ENCODE assay signal across 8 cellular contexts in the genomic region with DNA sequence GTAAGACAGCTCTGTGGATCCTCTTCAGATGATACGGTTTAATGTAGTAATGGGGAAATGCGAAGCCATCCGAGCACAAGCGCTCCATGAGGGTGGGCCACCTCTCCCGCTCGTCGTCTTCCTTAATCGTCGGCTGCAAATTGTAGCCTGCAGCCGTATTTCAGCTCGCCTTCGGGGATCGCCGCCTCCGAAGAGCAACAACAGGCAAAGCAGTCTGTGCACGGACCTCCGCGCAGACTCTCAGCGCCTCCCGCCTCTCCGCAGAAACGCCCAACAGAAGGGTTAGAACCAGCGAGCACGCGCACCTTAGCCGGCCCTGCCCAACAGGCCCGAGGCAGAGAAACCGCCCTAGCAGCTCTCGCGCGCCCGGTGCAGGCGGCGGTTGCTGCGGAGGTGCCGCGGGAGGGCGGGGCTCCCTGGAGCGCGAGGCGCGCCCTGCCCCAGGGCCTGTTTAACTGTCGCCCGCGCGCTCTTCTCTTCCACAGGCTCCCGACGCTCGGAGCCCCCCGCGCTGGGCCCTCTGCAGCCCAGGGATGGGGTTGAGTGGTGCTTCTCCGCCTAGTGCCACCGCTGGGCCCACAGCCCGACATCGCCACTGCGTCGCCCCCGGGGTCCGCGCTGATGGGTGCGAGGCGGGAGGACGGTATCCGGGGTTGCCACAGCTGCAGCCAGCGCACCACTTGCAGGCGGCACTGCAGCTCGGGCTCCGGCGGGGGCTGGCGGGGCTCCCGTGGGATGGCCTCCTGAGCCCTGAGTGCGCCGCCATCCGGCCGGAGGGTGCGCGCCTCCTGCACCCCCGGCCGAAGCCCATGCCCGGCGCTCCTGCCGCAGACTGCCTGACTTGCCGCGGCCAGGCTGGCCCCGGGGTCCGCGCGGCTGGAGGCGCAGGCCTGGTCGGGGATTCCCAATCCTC. TPM values are rescaled to one million over a fixed set of nuclear protein-coding genes. Genes with fewer than 3 reads are reported as not detected.
A peak's percentile ranks its signal among the peaks of the same experiment; 100 is the strongest.
DNase-seq lines count a peak whose midpoint lies in the region; ATAC-seq and TF ChIP-seq lines count a peak whose summit lies in the region.
"Not testable (repeated sequence)": the region's sequence is repeated elsewhere in the genome, so short reads cannot be mapped to it uniquely, and the experiment has no call there.

Gene ANKRD36B (minus strand): TSS at position 280 of the 913 bp plus-strand sequence. CDS start 192 bp downstream, at position 88.

- H3K27me3 ChIP-seq in osteoblast (ENCODE audit: insufficient read depth, low read length): not testable (repeated sequence)

- not testable (repeated sequence) for H3K9me3 ChIP-seq in osteoblast (ENCODE audit: low read depth, low read length)

- H3K4me1 Mint-ChIP-seq in brain: peaks cover 21% of the 10 kb centered on the region
- not testable (repeated sequence) for H3K4me1 Mint-ChIP-seq in stimulated activated naive B cell treated with anti-CD40 and anti-IgM and Interleukin-4, amounts not matched to agents 10 μg/mL and 1 μg/mL and 100 μg/mL, for 72 hours

- peak; percentile 42 for DNase-seq in D341Med (ENCODE audit: low spot score)
- peak; percentile 23 for DNase-seq in HS-27A (ENCODE audit: low read depth)
- peak; percentile 40 for DNase-seq in activated CD4-positive, CD25-positive, alpha-beta regulatory T cell treated with anti-CD3 and anti-CD28 coated beads, Interleukin-2, amount 50 U/mL, for 16 hours (ENCODE audit: low read depth, low spot score)
- peak; percentile 59 for DNase-seq in left cardiac atrium
- DNase-seq in osteoblast (ENCODE audit: insufficient read length, low spot score, missing footprints): peak; percentile 31
- DNase-seq in stimulated activated naive B cell treated with anti-CD40 and anti-IgM and Interleukin-4, amounts not matched to agents 10 μg/mL and 1 μg/mL and 100 μg/mL, for 72 hours: peak; percentile 55

- not testable (repeated sequence) for TF ChIP-seq CTCF in brain (conservative IDR thresholded peaks at IDR 0.05); osteoblast (IDR thresholded peaks at IDR 0.05; ENCODE audit: extremely low read depth, low read depth, low read length)

- not testable (repeated sequence) for H3K36me3 Mint-ChIP-seq in brain; stimulated activated naive B cell treated with anti-CD40 and anti-IgM and Interleukin-4, amounts not matched to agents 10 μg/mL and 1 μg/mL and 100 μg/mL, for 72 hours

- peaks cover 15% of the 10 kb centered on the region for H3K27me3 Mint-ChIP-seq in brain
- H3K27me3 Mint-ChIP-seq in stimulated activated naive B cell treated with anti-CD40 and anti-IgM and Interleukin-4, amounts not matched to agents 10 μg/mL and 1 μg/mL and 100 μg/mL, for 72 hours: not testable (repeated sequence)

- intact Hi-C loops in left cardiac atrium (cut with DNase I): loop anchor here (2.0 to 10.0 kb wide), 2 partner anchors 105 to 107 kb away; no protein-coding TSS in a partner anchor

- H3K4me3 ChIP-seq in osteoblast (ENCODE audit: insufficient read depth, low read length): peak within 1 kb of the TSS; percentile 77

- ATAC-seq in GM21576 (IDR thresholded peaks at IDR 0.05; ENCODE audit: unreplicated experiment) (peak; percentile 60), left cardiac atrium (peak; percentile 90)
- peak; percentile 74 to 76 for ATAC-seq in stimulated activated naive B cell treated with anti-CD40 and anti-IgM and Interleukin-4, amounts not matched to agents 10 μg/mL and 1 μg/mL and 100 μg/mL, for 72 hours (replicated peaks)

- H2AFZ ChIP-seq in osteoblast (ENCODE audit: low read length): peak within 1 kb of the TSS; percentile 95

- not testable (repeated sequence) for H3K79me2 ChIP-seq in osteoblast (ENCODE audit: insufficient read depth, low read length)

- H3K36me3 ChIP-seq in osteoblast (ENCODE audit: insufficient read depth, low read length): not testable (repeated sequence)

- peak within 1 kb of the TSS; percentile 56 for H3K27ac ChIP-seq in osteoblast (ENCODE audit: low read depth, low read length)

- peak within 1 kb of the TSS; percentile 98 to 100 (median 100) for H3K27ac Mint-ChIP-seq in brain
- peak within 1 kb of the TSS; percentile 98 for H3K27ac Mint-ChIP-seq in stimulated activated naive B cell treated with anti-CD40 and anti-IgM and Interleukin-4, amounts not matched to agents 10 μg/mL and 1 μg/mL and 100 μg/mL, for 72 hours

- peak within 1 kb of the TSS; percentile 97 to 99 (median 99) for H3K4me3 Mint-ChIP-seq in brain
- peak within 1 kb of the TSS; percentile 99 for H3K4me3 Mint-ChIP-seq in stimulated activated naive B cell treated with anti-CD40 and anti-IgM and Interleukin-4, amounts not matched to agents 10 μg/mL and 1 μg/mL and 100 μg/mL, for 72 hours

- not testable (repeated sequence) for H4K20me1 ChIP-seq in osteoblast (ENCODE audit: insufficient read depth, low read length)

- peak within 1 kb of the TSS; percentile 95 for H3K4me2 ChIP-seq in osteoblast (ENCODE audit: insufficient read depth, low read length)

- not testable (repeated sequence) for H3K9me3 Mint-ChIP-seq in brain; stimulated activated naive B cell treated with anti-CD40 and anti-IgM and Interleukin-4, amounts not matched to agents 10 μg/mL and 1 μg/mL and 100 μg/mL, for 72 hours

- not testable (repeated sequence) for H3K4me1 ChIP-seq in osteoblast (ENCODE audit: insufficient read depth, low read length)

RNA-seq across cellular contexts. Expression of gene ANKRD36B, which starts in this region (rescaled TPM):
- polyA plus RNA-seq in brain (ENCODE audit: insufficient read depth, low read depth, low replicate concordance): 0.59 TPM
- 1 to 10 TPM; 5.5 to 8.0 TPM for total RNA-seq in left cardiac atrium
- total RNA-seq in osteoblast: 49.9 and 60.4 TPM in 2 replicates

Comparison
In these comparisons a context has a peak if more than half of its experiments do, and no peak if none do; other contexts are left out.
1. Peak in every context shown above with its lines: DNase-seq, ATAC-seq, H3K4me3 ChIP-seq and H3K27ac ChIP-seq.